In the genomic region with DNA sequence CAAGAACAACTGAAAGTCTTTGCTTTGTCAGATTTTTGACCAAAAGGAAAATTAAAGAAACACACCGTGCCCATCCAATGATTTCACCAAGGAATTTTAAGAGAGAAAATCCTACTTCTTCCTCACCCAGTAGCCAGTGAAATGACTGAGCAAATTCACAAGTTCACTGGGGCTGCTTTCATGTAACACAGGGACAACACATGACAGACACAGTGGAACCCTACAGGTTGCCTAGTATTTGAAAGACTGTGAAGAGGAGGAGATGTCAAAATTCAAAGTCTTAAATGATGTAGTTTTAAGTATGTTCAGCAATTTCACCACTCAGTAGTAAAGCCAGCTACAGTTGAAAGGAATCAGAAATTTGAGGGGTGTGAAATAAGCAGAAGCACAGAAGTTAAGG, we compare ENCODE assay signal across 4 cellular contexts. TPM values are rescaled to one million over a fixed set of nuclear protein-coding genes. Genes with fewer than 3 reads are reported as not detected.
DNase-seq lines count a peak whose midpoint lies in the region; ATAC-seq, FAIRE-seq and TF ChIP-seq lines count a peak whose summit lies in the region.
"Not testable (repeated sequence)": the region's sequence is repeated elsewhere in the genome, so short reads cannot be mapped to it uniquely, and the experiment has no call there.

No MANE protein-coding gene starts in this region.

- in situ Hi-C loops in GM12878 (cut with MboI), result not testable (repeated sequence)

- not testable (repeated sequence) for H3K4me1 Mint-ChIP-seq in mesothelial cell of epicardium

- not testable (repeated sequence) for H3K9me2 ChIP-seq in OCI-LY7 (ENCODE audit: insufficient read depth, low read length)

- not testable (repeated sequence) for H3K27me3 ChIP-seq in GM12878 (replicated peaks in 1 of 2; ENCODE audit: control insufficient read depth in 2 of 2, insufficient read depth in 2 of 2, low read length in 1 of 2); gastroesophageal sphincter

- RAD21 ChIA-PET in GM12878 (lab: Charles Lee; ENCODE audit: unreplicated experiment), result not testable (repeated sequence)

- TF ChIP-seq EP300 in GM12878 (IDR thresholded peaks at IDR 0.05; ENCODE audit: borderline replicate concordance in 1 of 2, control insufficient read depth in 1 of 2, low read depth in 2 of 2, low read length in 2 of 2); gastroesophageal sphincter (IDR thresholded peaks at IDR 0.05): not testable (repeated sequence)

- BruUV-seq in OCI-LY7 (replicated peaks; lab: Mats Ljungman, UMichigan) (TSS peak; percentile 19), GM12878 (replicated peaks; lab: Mats Ljungman, UMichigan) (TSS peak; percentile 40)

- not testable (repeated sequence) for H3K79me2 ChIP-seq in OCI-LY7 (ENCODE audit: insufficient read depth, low read depth, low read length); GM12878 (ENCODE audit: control insufficient read depth, insufficient read depth, low read length)

- H3K36me3 ChIP-seq in OCI-LY7 (ENCODE audit: insufficient read depth, low read length); GM12878 (ENCODE audit: control insufficient read depth in 2 of 2, insufficient read depth in 2 of 2, low read length in 1 of 2); gastroesophageal sphincter: not testable (repeated sequence)

- not testable (repeated sequence) for TF ChIP-seq RAD21 in GM12878 (IDR thresholded peaks at IDR 0.05; ENCODE audit: insufficient read depth, low read depth, low read length)

- not testable (repeated sequence) for H3K9ac ChIP-seq in GM12878 (ENCODE audit: control insufficient read depth, insufficient read depth, low read length)

- H3K27ac Mint-ChIP-seq in mesothelial cell of epicardium, result peak overlapping the region; percentile 72

- not testable (repeated sequence) for H3K9me3 Mint-ChIP-seq in mesothelial cell of epicardium

- SMC1A ChIA-PET in GM12878 (lab: Charles Lee; ENCODE audit: uncharacterized antibody, unreplicated experiment), result not testable (repeated sequence)

- H3K4me2 ChIP-seq in OCI-LY7 (ENCODE audit: low read length); GM12878 (ENCODE audit: control insufficient read depth, insufficient read depth): not testable (repeated sequence)

- TF ChIP-seq CTCF in OCI-LY7 (conservative IDR thresholded peaks at IDR 0.05; ENCODE audit: low read length); GM12878 (IDR thresholded peaks at IDR 0.05 in 2 of 3, conservative IDR thresholded peaks at IDR 0.05 in 1 of 3; ENCODE audit: control insufficient read depth in 2 of 3, extremely low read depth in 1 of 3, insufficient read depth in 1 of 3, low read depth in 3 of 3, low read length in 3 of 3); gastroesophageal sphincter (IDR thresholded peaks at IDR 0.05); mesothelial cell of epicardium (IDR thresholded peaks at IDR 0.05; ENCODE audit: unreplicated experiment): not testable (repeated sequence)

- H3K4me3 ChIP-seq in OCI-LY7 (ENCODE audit: low read depth, low read length, poor library complexity, severe bottlenecking); GM12878; gastroesophageal sphincter: not testable (repeated sequence)

- H3K36me3 Mint-ChIP-seq in mesothelial cell of epicardium, result not testable (repeated sequence)

- H3K9me3 ChIP-seq in OCI-LY7 (ENCODE audit: low read length); GM12878 (replicated peaks; ENCODE audit: control insufficient read depth, insufficient read depth, low read length); gastroesophageal sphincter: not testable (repeated sequence)

- TF ChIP-seq POLR2A in GM12878 (IDR thresholded peaks at IDR 0.05; ENCODE audit: low read depth, low read length); gastroesophageal sphincter (IDR thresholded peaks at IDR 0.05): not testable (repeated sequence)

- POLR2A ChIA-PET in OCI-LY7 (lab: Charles Lee); GM12878 (lab: Charles Lee): not testable (repeated sequence)

- H3K4me1 ChIP-seq in OCI-LY7 (ENCODE audit: insufficient read depth, low read length, poor library complexity, severe bottlenecking); GM12878 (ENCODE audit: control insufficient read depth, insufficient read depth, low read length); gastroesophageal sphincter: not testable (repeated sequence)

- CTCF ChIA-PET in OCI-LY7 (lab: Charles Lee; ENCODE audit: unreplicated experiment); GM12878 (lab: Yijun Ruan, JAX): not testable (repeated sequence)

- intact Hi-C loops in OCI-LY7 (cut with micrococcal nuclease; ENCODE audit: unreplicated experiment); GM12878 (cut with micrococcal nuclease; ENCODE audit: unreplicated experiment): not testable (repeated sequence)

- ATAC-seq in GM12878 (peak; percentile 68), gastroesophageal sphincter (peak; percentile 22)

- not testable (repeated sequence) for DNase-seq in OCI-LY7 (ENCODE audit: low spot score); GM12878 (ENCODE audit: low read depth, low spot score); mesothelial cell of epicardium (ENCODE audit: low spot score in 2 of 2, unreplicated experiment in 2 of 2)

- H4K20me1 ChIP-seq in OCI-LY7 (ENCODE audit: insufficient read depth, low read length); GM12878 (ENCODE audit: control insufficient read depth, insufficient read depth): not testable (repeated sequence)

- WGBS in GM12878 (ENCODE audit: insufficient coverage, insufficient replicate concordance, low lambda C conversion rate, missing lambda C conversion rate), result 56% methylated on average over 1 of the region's 1 CpG
- WGBS in gastroesophageal sphincter (ENCODE audit: low coverage in 1 of 2), 2 donors, result 75% methylated on average over 1 of the region's 1 CpG; no CpG with 5 or more reads in 1 of the 2 donors

- not testable (repeated sequence) for H3K27ac ChIP-seq in OCI-LY7 (ENCODE audit: low read depth, low read length, poor library complexity, severe bottlenecking); GM12878 (ENCODE audit: control insufficient read depth, insufficient read depth); gastroesophageal sphincter

- H3K27me3 Mint-ChIP-seq in mesothelial cell of epicardium (ENCODE audit: low read depth), result not testable (repeated sequence)

- H3K4me3 Mint-ChIP-seq in mesothelial cell of epicardium, result not testable (repeated sequence)

- H2AFZ ChIP-seq in OCI-LY7 (ENCODE audit: low read length); GM12878 (ENCODE audit: control insufficient read depth, low read depth, low read length): not testable (repeated sequence)

- not testable (repeated sequence) for FAIRE-seq in GM12878 (lab: Jason Lieb, UNC)

RNA-seq across cellular contexts. Expression of a gene that starts 33.2 kb away (rescaled TPM):
- 3,737 and 4,080 TPM in 2 replicates for total RNA-seq in OCI-LY7 (2014; rRNA removed; shearing (Covaris generic))
- total RNA-seq in OCI-LY7 (2022) (2,562 and 2,567 TPM in 2 replicates), GM12878 (2014; rRNA removed) (5,088 and 5,187 TPM in 2 replicates), GM12878 (2014; rRNA removed; fragmentation: Illumina TruSeq; extraction: Trizol) (7,557 and 7,879 TPM in 2 replicates), GM12878 (2021) (2,781 and 2,861 TPM in 2 replicates), gastroesophageal sphincter (1,000 to 10,000 TPM in 3 of 4 donors, 100 to 1,000 TPM in 1; 845 to 2,591 (median 2,334) TPM), mesothelial cell of epicardium (1,564 to 1,650 TPM (median 1,638 TPM) in 3 replicates)
- 481 and 582 TPM in 2 replicates for total RNA-seq in GM12878 (2013; cell fraction: nucleolus; rRNA removed)
- polyA plus RNA-seq in GM12878 (2011; ENCODE audit: low read depth), result 17,491 TPM
- polyA plus RNA-seq in GM12878 (2011; rRNA removed) (5,480 and 5,843 TPM in 2 replicates), GM12878 (2014; fragmentation: Illumina TruSeq; extraction: Trizol) (3,851 and 4,093 TPM in 2 replicates), GM12878 (2014; fragmentation: Nextera tagmentation; extraction: Ambion mirVana) (1,000 to 10,000 TPM; 2,736 to 3,665 TPM), GM12878 (2014; rRNA removed) (7,788 and 7,871 TPM in 2 replicates), GM12878 (2016; fragmentation: Nextera tagmentation; extraction: Ambion mirVana) (1,000 to 10,000 TPM; 1,223 to 1,264 TPM)
- polyA plus RNA-seq in GM12878 (2011; cell fraction: cytosol; rRNA removed), result 5,210 and 5,386 TPM in 2 replicates
- 1,504 and 1,515 TPM in 2 replicates for polyA plus RNA-seq in GM12878 (2011; cell fraction: nucleus; rRNA removed)
- 6,753 and 7,585 TPM in 2 replicates for polyA plus RNA-seq in GM12878 (2012)
- polyA minus RNA-seq in GM12878 (2011; rRNA and poly(A)+ RNA removed), result 1,047 and 1,094 TPM in 2 replicates
- polyA minus RNA-seq in GM12878 (2011; cell fraction: cytosol; rRNA and poly(A)+ RNA removed), result 683 and 745 TPM in 2 replicates
- 264 and 438 TPM in 2 replicates for polyA minus RNA-seq in GM12878 (2011; cell fraction: nucleus; rRNA and poly(A)+ RNA removed)
